In the genomic region with DNA sequence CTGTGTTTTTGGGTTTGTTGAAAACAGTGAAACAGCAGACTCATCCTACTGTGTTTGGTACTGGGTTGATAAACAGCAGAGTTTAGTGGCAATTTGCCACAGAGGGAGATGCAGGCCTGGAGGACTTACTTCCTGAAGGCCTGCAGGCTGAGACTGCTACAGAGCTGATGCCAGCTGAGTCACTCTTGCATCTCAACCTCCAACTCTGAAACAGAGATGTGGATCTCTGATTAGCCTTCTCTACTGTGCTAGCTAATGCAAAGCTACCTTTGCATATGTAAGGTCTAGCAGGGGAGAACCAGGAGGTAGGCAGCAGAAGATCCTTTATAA, we compare ENCODE assay signal across 8 cellular contexts. TPM values are rescaled to one million over a fixed set of nuclear protein-coding genes. Genes with fewer than 3 reads are reported as not detected.
DNase-seq lines count a peak whose midpoint lies in the region; TF ChIP-seq lines count a peak whose summit lies in the region.

No MANE protein-coding gene starts in this region.

- H3K9me3 ChIP-seq in SJCRH30 (replicated peaks) (no peaks in the 10 kb centered on the region), sigmoid colon (no peaks in the 10 kb centered on the region), Caco-2 (no peaks in the 10 kb centered on the region)
- no peaks in the 10 kb centered on the region for H3K9me3 ChIP-seq in effector memory CD4-positive, alpha-beta T cell (ENCODE audit: control insufficient read depth, low read length)

- H3K27me3 ChIP-seq in SJCRH30 (no peaks in the 10 kb centered on the region), sigmoid colon (no peaks in the 10 kb centered on the region), Caco-2 (replicated peaks; ENCODE audit: control insufficient read depth, insufficient read depth, low read length) (no peaks in the 10 kb centered on the region)
- H3K27me3 ChIP-seq in effector memory CD4-positive, alpha-beta T cell (replicated peaks; ENCODE audit: control insufficient read depth, insufficient read depth, low read length, poor library complexity, severe bottlenecking), result no peaks in the 10 kb centered on the region

- H3K27ac Mint-ChIP-seq in type B pancreatic cell (no peak overlapping the region), Caco-2 (ENCODE audit: unreplicated experiment) (no peak overlapping the region)

- intact Hi-C loops in sigmoid colon (cut with DNase I), result loop anchor here (2.0 kb wide), 1 partner anchor 19 kb away; no protein-coding TSS in a partner anchor
- intact Hi-C loops in Caco-2 (cut with micrococcal nuclease; ENCODE audit: unreplicated experiment), result no loop called here

- TF ChIP-seq CTCF in fibroblast of mammary gland (conservative IDR thresholded peaks at IDR 0.05; ENCODE audit: control insufficient read depth, insufficient read depth, low read depth, low read length), result no peak
- no peak for TF ChIP-seq CTCF in sigmoid colon (IDR thresholded peaks at IDR 0.05)
- no peak for TF ChIP-seq CTCF in type B pancreatic cell (conservative IDR thresholded peaks at IDR 0.05)
- TF ChIP-seq CTCF in Caco-2 (IDR thresholded peaks at IDR 0.05; ENCODE audit: insufficient read depth in 1 of 2, low read depth in 1 of 2, low read length in 1 of 2, severe bottlenecking in 1 of 2, unreplicated experiment in 1 of 2), result no peak

- no peak overlapping the region for H3K4me3 ChIP-seq in SJCRH30
- no peak overlapping the region for H3K4me3 ChIP-seq in fibroblast of mammary gland (ENCODE audit: control insufficient read depth, low read depth, low read length)
- H3K4me3 ChIP-seq in sigmoid colon, result no peak overlapping the region
- no peak overlapping the region for H3K4me3 ChIP-seq in effector memory CD4-positive, alpha-beta T cell (ENCODE audit: insufficient read depth, low read depth, low read length, poor library complexity, severe bottlenecking)
- no peak overlapping the region for H3K4me3 ChIP-seq in Caco-2 (ENCODE audit: low read depth, low read length)

- H3K9me3 Mint-ChIP-seq in type B pancreatic cell (no peaks in the 10 kb centered on the region), Caco-2 (ENCODE audit: unreplicated experiment) (no peaks in the 10 kb centered on the region)

- no peaks in the 10 kb centered on the region for H3K4me1 Mint-ChIP-seq in type B pancreatic cell (ENCODE audit: unreplicated experiment)
- peaks cover 8% of the 10 kb centered on the region for H3K4me1 Mint-ChIP-seq in Caco-2 (ENCODE audit: low read depth, unreplicated experiment)

- POLR2A ChIA-PET in Caco-2 (lab: Charles Lee), result interaction anchor here (0.5 kb wide), 1 partner anchor 125 kb away, joined by 3 read pairs; no protein-coding TSS in a partner anchor

- H3K36me3 Mint-ChIP-seq in type B pancreatic cell, result no peaks in the 10 kb centered on the region
- H3K36me3 Mint-ChIP-seq in Caco-2 (ENCODE audit: insufficient read depth, unreplicated experiment), result peaks cover 18% of the 10 kb centered on the region

- no TSS peak for BruUV-seq in Caco-2 (replicated peaks; lab: Mats Ljungman, UMichigan)

- in situ Hi-C loops in ACHN (cut with HindIII; ENCODE audit: low pct_ligation_motif_present, low pct_unique_long_range_greater_than_20kb, low sequenced_read_pairs), result no loop called here

- no peaks in the 10 kb centered on the region for H3K4me1 ChIP-seq in SJCRH30
- peaks cover 0 to 16% (median 12%) of the 10 kb centered on the region in 4 donors for H3K4me1 ChIP-seq in sigmoid colon
- no peaks in the 10 kb centered on the region for H3K4me1 ChIP-seq in effector memory CD4-positive, alpha-beta T cell (ENCODE audit: control insufficient read depth, insufficient read depth, low read length, poor library complexity, severe bottlenecking)
- H3K4me1 ChIP-seq in Caco-2, result peaks cover 17% of the 10 kb centered on the region

- H3K27me3 Mint-ChIP-seq in type B pancreatic cell (no peaks in the 10 kb centered on the region), Caco-2 (ENCODE audit: insufficient read depth, unreplicated experiment) (no peaks in the 10 kb centered on the region)

- H3K4me3 Mint-ChIP-seq in type B pancreatic cell (no peak overlapping the region), Caco-2 (ENCODE audit: unreplicated experiment) (no peak overlapping the region)

- peak; percentile 89 for DNase-seq in ACHN
- DNase-seq in GM04503 (ENCODE audit: low read depth), result peak; percentile 88
- peak; percentile 19 to 34 for DNase-seq in SJCRH30
- peak; percentile 94 for DNase-seq in fibroblast of mammary gland (ENCODE audit: low read depth)
- peak; percentile 89 for DNase-seq in sigmoid colon
- DNase-seq in type B pancreatic cell (ENCODE audit: extremely low spot score, unreplicated experiment), result no peak
- no peak for DNase-seq in effector memory CD4-positive, alpha-beta T cell
- no peak for DNase-seq in Caco-2

- no peak overlapping the region for H3K27ac ChIP-seq in SJCRH30
- H3K27ac ChIP-seq in sigmoid colon, result peak overlapping the region in 3 of 4 donors; percentile 37 to 54 (median 51)
- H3K27ac ChIP-seq in effector memory CD4-positive, alpha-beta T cell (ENCODE audit: insufficient read depth, low read length, poor library complexity, severe bottlenecking), result no peak overlapping the region

- CTCF ChIA-PET in Caco-2 (lab: Charles Lee), result interaction anchor here (0.5 kb wide), 1 partner anchor 157 kb away, joined by 4 read pairs; no protein-coding TSS in a partner anchor

- no peak for TF ChIP-seq POLR2A in sigmoid colon (IDR thresholded peaks at IDR 0.05)

- TF ChIP-seq EP300 in sigmoid colon (IDR thresholded peaks at IDR 0.05), result no peak

- H3K36me3 ChIP-seq in SJCRH30 (no peaks in the 10 kb centered on the region), sigmoid colon (peaks cover 0 to 14% (median 0%) of the 10 kb centered on the region in 4 donors), Caco-2 (ENCODE audit: control insufficient read depth, insufficient read depth, low read length) (no peaks in the 10 kb centered on the region; the same call in 1 of the 2 replicates)
- H3K36me3 ChIP-seq in effector memory CD4-positive, alpha-beta T cell (ENCODE audit: control insufficient read depth, insufficient read depth, low read length), result peaks cover 3% of the 10 kb centered on the region

RNA-seq across cellular contexts. Expression of a gene that starts 14.3 kb away (rescaled TPM):
- 165 and 191 TPM in 2 replicates for total RNA-seq in SJCRH30 (2014; rRNA removed; shearing (Covaris generic))
- 100 to 1,000 TPM in 2 of 4 donors, 10 to 100 TPM in 2; 54.7 to 141 (median 84.8) TPM for total RNA-seq in sigmoid colon
- 100 to 1,000 TPM; 232 to 559 (median 315) TPM for polyA plus RNA-seq in sigmoid colon
- total RNA-seq in type B pancreatic cell (ENCODE audit: low replicate concordance), result 207 and 263 TPM in 2 replicates
- total RNA-seq in Caco-2 (2022), result 537 and 576 TPM in 2 replicates

RNA-seq across cellular contexts. Expression of a gene that starts 20.6 kb away (rescaled TPM):
- 32.3 and 33.2 TPM in 2 replicates for total RNA-seq in SJCRH30 (2014; rRNA removed; shearing (Covaris generic))
- total RNA-seq in sigmoid colon, result 10 to 100 TPM; 42.9 to 93.9 (median 62.8) TPM
- polyA plus RNA-seq in sigmoid colon, result 10 to 100 TPM in 1 of 3 donors, 1 to 10 TPM in 2; 5.3 to 21.3 (median 5.4) TPM
- 45.5 and 71.1 TPM in 2 replicates for total RNA-seq in type B pancreatic cell (ENCODE audit: low replicate concordance)
- 93.9 and 107 TPM in 2 replicates for total RNA-seq in Caco-2 (2022)

RNA-seq across cellular contexts. Expression of a gene that starts 56.3 kb away (rescaled TPM):
- 32.8 and 34.7 TPM in 2 replicates for total RNA-seq in SJCRH30 (2014; rRNA removed; shearing (Covaris generic))
- 10 to 100 TPM; 33.8 to 37.4 (median 36.4) TPM for total RNA-seq in sigmoid colon
- 10 to 100 TPM in 1 of 3 donors, 1 to 10 TPM in 2; 2.1 to 15.7 (median 2.4) TPM for polyA plus RNA-seq in sigmoid colon
- total RNA-seq in type B pancreatic cell (ENCODE audit: low replicate concordance), result 42.5 and 43.6 TPM in 2 replicates
- 103 and 106 TPM in 2 replicates for total RNA-seq in Caco-2 (2022)

Comparison
In these comparisons a context has a peak if more than half of its experiments do, and no peak if none do; other contexts are left out.
1. DNase-seq: peak in ACHN (single experiment), GM04503 (single experiment), SJCRH30 (2 of 2), fibroblast of mammary gland (single experiment) and sigmoid colon (single experiment); none in type B pancreatic cell (single experiment), effector memory CD4-positive, alpha-beta T cell (0 of 3) and Caco-2 (0 of 2).
2. H3K27ac ChIP-seq: peak in sigmoid colon (3 of 4); none in SJCRH30 (single experiment) and effector memory CD4-positive, alpha-beta T cell (single experiment).